In genomic region chr10:14185501-14186045, GRCh38 we compare ENCODE assay signal across 9 cellular contexts.
DNase-seq lines count a peak whose midpoint lies in the region; ATAC-seq and TF ChIP-seq lines count a peak whose summit lies in the region.
"Had no signal": no experiment of that assay in that cellular context is flagged by ENCODE, and none has a peak within 500 bp of the region (broad histone marks: within the 10 kb centered on the region; RNA-seq: fewer than 3 reads in every experiment).

No MANE protein-coding gene starts in this region.

- CTCF ChIA-PET in mammary epithelial cell (lab: Charles Lee; ENCODE audit: low non-redundant PET): no interaction called here

- H3K4me3 Mint-ChIP-seq in neural crest cell: peak overlapping the region; percentile 25

- H3K4me3 ChIP-seq in mammary epithelial cell (replicated peaks in 1 of 3; ENCODE audit: insufficient read depth in 1 of 3, low read depth in 2 of 3, low read length in 3 of 3): no peak overlapping the region

- H2AFZ ChIP-seq in mammary epithelial cell (ENCODE audit: low read depth, low read length): no peak overlapping the region

- no peaks in the 10 kb centered on the region for H3K36me3 Mint-ChIP-seq in neural crest cell (ENCODE audit: low read depth)

- in situ Hi-C loops in mammary epithelial cell (cut with MboI; ENCODE audit: low sequenced_read_pairs in 2 of 2): no loop called here

- H3K36me3 ChIP-seq in mammary epithelial cell (ENCODE audit: insufficient read depth, low read length): no peaks in the 10 kb centered on the region

- peaks cover 3% of the 10 kb centered on the region for H3K4me1 ChIP-seq in mammary epithelial cell (ENCODE audit: insufficient read depth, low read length)

- no peak overlapping the region for H3K27ac ChIP-seq in mammary epithelial cell (ENCODE audit: insufficient read depth, low read depth, low read length)
- H3K27ac ChIP-seq: VCaP had no signal

- DNase-seq in DMS53 treated with DMSO at 0.1 percent for 48 hours (lab: John Stamatoyannopoulos, UW; ENCODE audit: unreplicated experiment) (peak; percentile 11), SK-N-DZ (ENCODE audit: low spot score) (peak; percentile 72), mammary epithelial cell (peak; percentile 100), neural crest cell (ENCODE audit: low read depth, low spot score) (peak; percentile 10), NCI-H187 treated with DMSO at 0.1 percent for 48 hours (lab: John Stamatoyannopoulos, UW) (no peak), anterior cingulate cortex (lab: John Stamatoyannopoulos, UW) (no peak)

- H3K4me1 Mint-ChIP-seq in neural crest cell: peaks cover 35% of the 10 kb centered on the region

- H3K9me3 Mint-ChIP-seq in neural crest cell: peaks cover 11% of the 10 kb centered on the region

- intact Hi-C loops in mammary epithelial cell (cut with micrococcal nuclease): no loop called here

- 71% methylated on average over 5 of the region's 5 CpGs for WGBS in mammary epithelial cell (ENCODE audit: low coverage, missing lambda C conversion rate)

- dilution Hi-C loops in mammary epithelial cell (cut with HindIII; ENCODE audit: low sequenced_read_pairs): no loop called here

- BruUV-seq in mammary epithelial cell (replicated peaks; lab: Mats Ljungman, UMichigan): TSS peak; percentile 100

- H3K27me3 Mint-ChIP-seq in neural crest cell (ENCODE audit: low read depth): peaks cover 6% of the 10 kb centered on the region

- H3K9me3 ChIP-seq in mammary epithelial cell (replicated peaks; ENCODE audit: insufficient read depth, low read length): no peaks in the 10 kb centered on the region

- no peak overlapping the region for H3K4me2 ChIP-seq in mammary epithelial cell (ENCODE audit: insufficient read depth, low read depth, low read length)

- TF ChIP-seq CTCF in mammary epithelial cell (conservative IDR thresholded peaks at IDR 0.05 in 1 of 2, IDR thresholded peaks at IDR 0.05 in 1 of 2; ENCODE audit: extremely low read depth in 1 of 2, insufficient read depth in 1 of 2, low read depth in 1 of 2, low read length in 2 of 2) (peak in 1 of 2 donors; percentile 17), neural crest cell (conservative IDR thresholded peaks at IDR 0.05) (no peak)

- ATAC-seq in GM21367 (IDR thresholded peaks at IDR 0.05; ENCODE audit: unreplicated experiment) (peak; percentile 84), HG03558 (IDR thresholded peaks at IDR 0.05; ENCODE audit: extremely low read depth, unreplicated experiment) (peak; percentile 67)

- no peaks in the 10 kb centered on the region for H4K20me1 ChIP-seq in mammary epithelial cell (ENCODE audit: insufficient read depth, low read length)

- no peak overlapping the region for H3K9ac ChIP-seq in mammary epithelial cell (ENCODE audit: insufficient read depth, low read length)

- H3K79me2 ChIP-seq in mammary epithelial cell (ENCODE audit: insufficient read depth, low read length): no peaks in the 10 kb centered on the region

- H3K27me3 ChIP-seq in mammary epithelial cell (ENCODE audit: insufficient read depth, low read length): peaks cover 5% of the 10 kb centered on the region

- peak overlapping the region; percentile 98 for H3K27ac Mint-ChIP-seq in neural crest cell (ENCODE audit: unreplicated experiment)

Comparison
In these comparisons a context has a peak if more than half of its experiments do, and no peak if none do; other contexts are left out.
1. DNase-seq: peak in DMS53 treated with DMSO at 0.1 percent for 48 hours (single experiment), SK-N-DZ (single experiment), mammary epithelial cell (single experiment) and neural crest cell (single experiment); none in NCI-H187 treated with DMSO at 0.1 percent for 48 hours (single experiment) and anterior cingulate cortex (0 of 58).